Comparison of ENCODE assay signal across 1 cellular context in the genomic region with DNA sequence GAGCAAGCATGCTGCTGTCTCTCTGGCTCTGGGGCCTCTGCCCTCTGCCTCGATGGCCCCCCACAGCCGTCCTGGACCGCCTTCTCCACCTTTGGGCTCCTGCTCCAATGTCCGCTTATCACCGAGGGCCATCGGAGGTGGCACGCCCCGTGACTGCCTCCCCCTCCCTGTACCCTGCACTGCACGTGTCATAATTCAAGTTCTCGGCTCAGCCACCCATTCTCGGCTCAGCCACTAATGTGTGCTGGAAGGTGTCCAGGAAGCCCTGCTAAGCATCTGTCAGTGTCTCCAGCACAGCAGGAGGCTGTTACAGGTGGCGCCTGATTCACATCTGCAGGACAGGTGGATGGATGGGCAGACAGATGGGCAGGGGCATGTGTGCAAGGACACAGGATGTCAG.
TF ChIP-seq lines count a peak whose summit lies in the region.

No MANE protein-coding gene starts in this region.

TF ChIP-seq in H1, 55 proteins besides CTCF, POLR2A, EP300 and RAD21:
- TF ChIP-seq RNF2 (IDR thresholded peaks at IDR 0.05; ENCODE audit: borderline replicate concordance, low read depth, low read length, missing control alignments, poor library complexity, severe bottlenecking), result no peak
- TF ChIP-seq SP2 (IDR thresholded peaks at IDR 0.05; ENCODE audit: low read length), result no peak
- no peak for TF ChIP-seq BCL11A (IDR thresholded peaks at IDR 0.05; ENCODE audit: low read depth in 2 of 2, low read length in 2 of 2)
- TF ChIP-seq CEBPB (IDR thresholded peaks at IDR 0.05; ENCODE audit: low read depth, low read length), result no peak
- no peak for TF ChIP-seq HDAC6 (IDR thresholded peaks at IDR 0.05; ENCODE audit: low read depth, low read length)
- TF ChIP-seq PHF8 (conservative IDR thresholded peaks at IDR 0.05; ENCODE audit: low read depth, low read length), result no peak
- no peak for TF ChIP-seq SIRT6 (IDR thresholded peaks at IDR 0.05; ENCODE audit: low read length)
- TF ChIP-seq NRF1 (IDR thresholded peaks at IDR 0.05; ENCODE audit: low read depth, low read length), result no peak
- no peak for TF ChIP-seq SAP30 (IDR thresholded peaks at IDR 0.05; ENCODE audit: insufficient read depth, insufficient replicate concordance, low read length)
- no peak for TF ChIP-seq KDM1A (IDR thresholded peaks at IDR 0.05; ENCODE audit: borderline replicate concordance, low read length)
- no peak for TF ChIP-seq EZH2 (IDR thresholded peaks at IDR 0.05; ENCODE audit: low read depth, low read length, severe bottlenecking)
